16 cellular contexts compared by ENCODE assay signal in genomic region chr13:27918041-27918917, GRCh38. TPM values are rescaled to one million over a fixed set of nuclear protein-coding genes. Genes with fewer than 3 reads are reported as not detected.
DNase-seq lines count a peak whose midpoint lies in the region; ATAC-seq and TF ChIP-seq lines count a peak whose summit lies in the region.
"Had no signal": no experiment of that assay in that cellular context is flagged by ENCODE, and none has a peak within 500 bp of the region (broad histone marks: within the 10 kb centered on the region; RNA-seq: fewer than 3 reads in every experiment).

No MANE protein-coding gene starts in this region.

- H3K79me2 ChIP-seq in neural progenitor cell (ENCODE audit: low read depth), result no peaks in the 10 kb centered on the region

- no peak overlapping the region for H2AFZ ChIP-seq in neural progenitor cell (replicated peaks)

- H3K9ac ChIP-seq in endodermal cell (ENCODE audit: extremely low read depth, low read length, poor library complexity, severe bottlenecking), result no peak overlapping the region
- no peak overlapping the region for H3K9ac ChIP-seq in neural progenitor cell

- H3K27ac ChIP-seq in endodermal cell (ENCODE audit: low read depth, low read length), result no peak overlapping the region
- H3K27ac ChIP-seq in neural progenitor cell, result no peak overlapping the region
- no peak overlapping the region for H3K27ac ChIP-seq in uterus
- H3K27ac ChIP-seq in heart left ventricle, result no peak overlapping the region
- H3K27ac ChIP-seq: 22Rv1, SK-N-MC, skin epidermis, upper lobe of left lung had no signal

- TF ChIP-seq CTCF in endodermal cell (conservative IDR thresholded peaks at IDR 0.05), result no peak
- no peak for TF ChIP-seq CTCF in neural progenitor cell (IDR thresholded peaks at IDR 0.05)
- TF ChIP-seq CTCF in uterus (IDR thresholded peaks at IDR 0.05), result no peak
- TF ChIP-seq CTCF in heart left ventricle (IDR thresholded peaks at IDR 0.05), result no peak

- H4K20me1 ChIP-seq in neural progenitor cell (ENCODE audit: low read depth), result peaks cover 89% of the 10 kb centered on the region

- H3K4me1 Mint-ChIP-seq in IgD-negative memory B cell (peaks cover 6 to 16% (median 16%) of the 10 kb centered on the region in 3 donors), endodermal cell (peaks cover 25% of the 10 kb centered on the region), neural progenitor cell (peaks cover 17% of the 10 kb centered on the region)

- peaks cover 100% of the 10 kb centered on the region for H3K27me3 ChIP-seq in endodermal cell (ENCODE audit: control insufficient read depth, insufficient read depth, low read length, poor library complexity, severe bottlenecking)
- H3K27me3 ChIP-seq in neural progenitor cell, result peaks cover 100% of the 10 kb centered on the region
- H3K27me3 ChIP-seq in uterus, result peaks cover 13 to 68% of the 10 kb centered on the region in 2 donors
- H3K27me3 ChIP-seq in heart left ventricle, result peaks cover 67 to 100% (median 99%) of the 10 kb centered on the region in 9 donors

- intact Hi-C loops in uterus (cut with DNase I; ENCODE audit: low total_unique reads) (no loop called here), heart left ventricle (cut with DNase I) (no loop called here)

- DNase-seq in DMS53 (lab: John Stamatoyannopoulos, UW), result peak; percentile 33
- DNase-seq in DMS53 treated with DMSO at 0.1 percent for 48 hours (lab: John Stamatoyannopoulos, UW; ENCODE audit: unreplicated experiment), result no peak
- DNase-seq in endodermal cell, result peak; percentile 61
- peak; percentile 72 for DNase-seq in neural progenitor cell (ENCODE audit: low spot score)
- DNase-seq in effector CD8-positive, alpha-beta T cell (lab: John Stamatoyannopoulos, UW), result no peak
- DNase-seq in uterus, result no peak
- DNase-seq in heart left ventricle, result no peak
- DNase-seq: NCI-H2081; NK-92 treated with Interleukin-12 subunit alpha and Interleukin-12 subunit beta, amount 100 ng/mL, for 24 hours had no signal

- ATAC-seq in heart left ventricle, result no peak

- H3K4me3 ChIP-seq in endodermal cell (ENCODE audit: low read length) (no peak overlapping the region), neural progenitor cell (no peak overlapping the region), uterus (no peak overlapping the region), heart left ventricle (no peak overlapping the region)
- H3K4me3 ChIP-seq: SK-N-MC, skin epidermis had no signal

- peak overlapping the region; percentile 67 for H3K4me2 ChIP-seq in neural progenitor cell

- peak overlapping the region in 3 of 4 donors; percentile 62 to 78 (median 72) for H3K4me3 Mint-ChIP-seq in IgD-negative memory B cell
- H3K4me3 Mint-ChIP-seq in endodermal cell, result peak overlapping the region; percentile 33
- H3K4me3 Mint-ChIP-seq in neural progenitor cell, result peak overlapping the region; percentile 65

- peaks cover 30% of the 10 kb centered on the region for H3F3A ChIP-seq in neural progenitor cell (ENCODE audit: low read depth)

- H3K9me3 Mint-ChIP-seq in IgD-negative memory B cell (peaks cover 0 to 2% (median 0%) of the 10 kb centered on the region in 3 donors), endodermal cell (peaks cover 3% of the 10 kb centered on the region), neural progenitor cell (no peaks in the 10 kb centered on the region)

- H3K4me1 ChIP-seq in endodermal cell (ENCODE audit: control insufficient read depth, insufficient read depth, low read length) (peaks cover 3% of the 10 kb centered on the region), neural progenitor cell (peaks cover 23% of the 10 kb centered on the region), uterus (peaks cover 0 to 24% of the 10 kb centered on the region in 2 donors), heart left ventricle (peaks cover 0 to 44% (median 25%) of the 10 kb centered on the region in 12 donors)

- H3K36me3 Mint-ChIP-seq in IgD-negative memory B cell (no peaks in the 10 kb centered on the region), endodermal cell (ENCODE audit: low read depth) (no peaks in the 10 kb centered on the region), neural progenitor cell (no peaks in the 10 kb centered on the region)

- no peak for TF ChIP-seq POLR2A in uterus (IDR thresholded peaks at IDR 0.05)
- TF ChIP-seq POLR2A in heart left ventricle (IDR thresholded peaks at IDR 0.05), result no peak

- H3K27me3 Mint-ChIP-seq in IgD-negative memory B cell, result peaks cover 55% of the 10 kb centered on the region
- peaks cover 100% of the 10 kb centered on the region for H3K27me3 Mint-ChIP-seq in endodermal cell (ENCODE audit: insufficient read depth)
- peaks cover 88% of the 10 kb centered on the region for H3K27me3 Mint-ChIP-seq in neural progenitor cell (ENCODE audit: insufficient read depth, low read depth)

- H3K27ac Mint-ChIP-seq in IgD-negative memory B cell (peak overlapping the region; percentile 88 to 94 (median 91)), endodermal cell (no peak overlapping the region), neural progenitor cell (no peak overlapping the region)

- WGBS in endodermal cell (ENCODE audit: insufficient coverage in 1 of 2, insufficient read length in 1 of 2), 2 experiments, result 5 to 15% methylated on average over 14 to 46 of the region's 46 CpGs
- 10 to 19% (median 12%) methylated on average over 31 to 46 of the region's 46 CpGs for WGBS in heart left ventricle, 4 donors

- H3K36me3 ChIP-seq in endodermal cell (ENCODE audit: control insufficient read depth, insufficient read depth, low read length) (no peaks in the 10 kb centered on the region), neural progenitor cell (no peaks in the 10 kb centered on the region), uterus (no peaks in the 10 kb centered on the region), heart left ventricle (no peaks in the 10 kb centered on the region)
- H3K36me3 ChIP-seq: upper lobe of left lung had no signal

- H3K9me3 ChIP-seq in endodermal cell (ENCODE audit: control insufficient read depth, low read length), result no peaks in the 10 kb centered on the region
- no peaks in the 10 kb centered on the region for H3K9me3 ChIP-seq in neural progenitor cell (ENCODE audit: low read depth)
- no peaks in the 10 kb centered on the region for H3K9me3 ChIP-seq in uterus
- H3K9me3 ChIP-seq in heart left ventricle, result no peaks in the 10 kb centered on the region
- H3K9me3 ChIP-seq: upper lobe of left lung had no signal

RNA-seq across cellular contexts. Expression of gene PDX1, which starts 1.5 kb away (rescaled TPM):
- not detected for polyA plus RNA-seq in IgD-negative memory B cell
- not detected for total RNA-seq in endodermal cell
- polyA plus RNA-seq in endodermal cell (2013, experiment 1 of 2), result not detected
- not detected for polyA plus RNA-seq in endodermal cell (2013, experiment 2 of 2)
- not detected in 2 replicates for total RNA-seq in neural progenitor cell (ENCODE audit: low replicate concordance)
- not detected for total RNA-seq in uterus
- not detected for total RNA-seq in heart left ventricle
- polyA plus RNA-seq in heart left ventricle, result not detected
- total RNA-seq: M059J, mononuclear cell, upper lobe of left lung had no signal

RNA-seq across cellular contexts. Expression of gene CDX2, which starts 50.8 kb away (rescaled TPM):
- polyA plus RNA-seq in IgD-negative memory B cell (not detected), heart left ventricle (not detected)
- total RNA-seq in endodermal cell (not detected), neural progenitor cell (ENCODE audit: low replicate concordance) (not detected in 2 replicates), uterus (under 1 TPM in 1 of 4 donors, not detected in 3; 0.29 TPM), heart left ventricle (not detected)
- 1.0 TPM for polyA plus RNA-seq in endodermal cell (2013, experiment 1 of 2)
- polyA plus RNA-seq in endodermal cell (2013, experiment 2 of 2), result 0.58 TPM
- total RNA-seq: M059J, mononuclear cell had no signal

Comparison
In these comparisons a context has a peak if more than half of its experiments do, and no peak if none do; other contexts are left out.
1. DNase-seq: peak in DMS53 (single experiment), endodermal cell (single experiment) and neural progenitor cell (single experiment); none in DMS53 treated with DMSO at 0.1 percent for 48 hours (single experiment), effector CD8-positive, alpha-beta T cell (single experiment), uterus (0 of 2) and heart left ventricle (0 of 5).
2. H3K27ac Mint-ChIP-seq: peak in IgD-negative memory B cell (3 of 3); none in endodermal cell (single experiment) and neural progenitor cell (single experiment).
3. Peak in every context shown above with its lines, with median percentiles within 50 percentile points of each other: H3K4me3 Mint-ChIP-seq.